ENCODE assay signal across 8 cellular contexts in genomic region chr19:41887711-41888382, GRCh38. TPM values are rescaled to one million over a fixed set of nuclear protein-coding genes. Genes with fewer than 3 reads are reported as not detected.
DNase-seq lines count a peak whose midpoint lies in the region; ATAC-seq and TF ChIP-seq lines count a peak whose summit lies in the region.

No MANE protein-coding gene starts in this region.

- no peak overlapping the region for H2AFZ ChIP-seq in smooth muscle cell (ENCODE audit: low read depth)

- H3K27me3 ChIP-seq in BJ (ENCODE audit: control insufficient read depth, insufficient read depth, low read length) (no peaks in the 10 kb centered on the region), smooth muscle cell (ENCODE audit: low read depth) (no peaks in the 10 kb centered on the region)

- no peak overlapping the region for H3K4me3 ChIP-seq in BJ (ENCODE audit: low read depth, low read length)
- peak overlapping the region; percentile 60 for H3K4me3 ChIP-seq in Jurkat, Clone E6-1 (ENCODE audit: low read length)
- H3K4me3 ChIP-seq in smooth muscle cell = no peak overlapping the region

- WGBS in smooth muscle cell (ENCODE audit: low lambda C conversion rate) = 48% methylated on average over 16 of the region's 17 CpGs

- H3K9ac ChIP-seq in smooth muscle cell (ENCODE audit: low read depth) = peak overlapping the region; percentile 44

- H3K27ac ChIP-seq in epithelial cell of prostate (peak overlapping the region; percentile 96), smooth muscle cell (ENCODE audit: low read depth) (peak overlapping the region; percentile 83)

- H4K20me1 ChIP-seq in smooth muscle cell (ENCODE audit: low read depth) = peaks cover 54% of the 10 kb centered on the region

- peaks cover 23% of the 10 kb centered on the region for H3K79me2 ChIP-seq in smooth muscle cell (ENCODE audit: low read depth)

- peak overlapping the region; percentile 63 for H3K4me2 ChIP-seq in smooth muscle cell

- POLR2A ChIA-PET in BJ (lab: Charles Lee) = no interaction called here

- H3K36me3 ChIP-seq in BJ (ENCODE audit: control insufficient read depth, insufficient read depth, low read length) (peaks cover 24% of the 10 kb centered on the region), smooth muscle cell (ENCODE audit: low read depth) (no peaks in the 10 kb centered on the region)

- H3F3A ChIP-seq in smooth muscle cell (ENCODE audit: low read depth) = peaks cover 10% of the 10 kb centered on the region

- no peaks in the 10 kb centered on the region for H3K4me1 ChIP-seq in smooth muscle cell (ENCODE audit: low read depth)

- no peaks in the 10 kb centered on the region for H3K9me3 ChIP-seq in smooth muscle cell (replicated peaks; ENCODE audit: low read depth)

- CTCF ChIA-PET in BJ (lab: Yijun Ruan, JAX) = interaction anchor here (1.3 to 1.4 kb wide), 2 partner anchors 15 to 63 kb away, joined by 3 to 4 read pairs; no protein-coding TSS in a partner anchor

- peak; percentile 15 for DNase-seq in BJ (ENCODE audit: low read depth)
- peak; percentile 79 for DNase-seq in Jurkat, Clone E6-1 (ENCODE audit: low read depth, low spot score)
- DNase-seq in activated CD8-positive, alpha-beta memory T cell treated with anti-CD3 and anti-CD28 coated beads for 24 hours = peak; percentile 92
- peak; percentile 87 for DNase-seq in epithelial cell of prostate (ENCODE audit: low read depth, low spot score)
- no peak for DNase-seq in smooth muscle cell (lab: John Stamatoyannopoulos, UW; ENCODE audit: unreplicated experiment)
- no peak for DNase-seq in NOMO-1 (lab: John Stamatoyannopoulos, UW; ENCODE audit: unreplicated experiment in 2 of 2)
- DNase-seq in CD1c-positive myeloid dendritic cell (ENCODE audit: extremely low spot score) = no peak

- no peak for ATAC-seq in GM18867 (IDR thresholded peaks at IDR 0.05; ENCODE audit: unreplicated experiment)

- TF ChIP-seq CTCF in BJ (IDR thresholded peaks at IDR 0.05; ENCODE audit: insufficient read depth, low read depth, low read length) = no peak
- peak; percentile 16 for TF ChIP-seq CTCF in smooth muscle cell (IDR thresholded peaks at IDR 0.05; ENCODE audit: borderline replicate concordance, insufficient read depth, poor library complexity, severe bottlenecking)

RNA-seq across cellular contexts. Expression of gene ARHGEF1, which starts 4.9 kb away (rescaled TPM):
- polyA plus RNA-seq in BJ (2011; rRNA removed) = 24.4 and 41.0 TPM in 2 replicates
- polyA minus RNA-seq in BJ (2011; rRNA and poly(A)+ RNA removed) = 19.2 and 22.2 TPM in 2 replicates
- 154 TPM for polyA plus RNA-seq in Jurkat, Clone E6-1 (2012; ENCODE audit: insufficient read depth, insufficient read length)
- 24.2 and 24.3 TPM in 2 replicates for total RNA-seq in smooth muscle cell
- polyA plus RNA-seq in smooth muscle cell = 69.6 and 78.6 TPM in 2 replicates

RNA-seq across cellular contexts. Expression of gene CD79A, which starts 10.8 kb away (rescaled TPM):
- polyA plus RNA-seq in BJ (2011; rRNA removed) = 0.17 and 0.37 TPM in 2 replicates
- polyA minus RNA-seq in BJ (2011; rRNA and poly(A)+ RNA removed) = 0.21 TPM in 1 of 2 replicates, not detected in the other
- 8.5 TPM for polyA plus RNA-seq in Jurkat, Clone E6-1 (2012; ENCODE audit: insufficient read depth, insufficient read length)
- total RNA-seq in smooth muscle cell = not detected in 2 replicates
- 0.28 and 0.41 TPM in 2 replicates for polyA plus RNA-seq in smooth muscle cell

RNA-seq across cellular contexts. Expression of gene RPS19, which starts 27.8 kb away (rescaled TPM):
- 1,209 and 1,864 TPM in 2 replicates for polyA plus RNA-seq in BJ (2011; rRNA removed)
- 1,289 and 2,092 TPM in 2 replicates for polyA minus RNA-seq in BJ (2011; rRNA and poly(A)+ RNA removed)
- 3,313 TPM for polyA plus RNA-seq in Jurkat, Clone E6-1 (2012; ENCODE audit: insufficient read depth, insufficient read length)
- total RNA-seq in smooth muscle cell = 970 and 1,345 TPM in 2 replicates
- polyA plus RNA-seq in smooth muscle cell = 2,105 and 2,361 TPM in 2 replicates

RNA-seq across cellular contexts. Expression of gene ERFL, which starts 40.4 kb away (rescaled TPM):
- 0.04 TPM in 2 replicates for polyA plus RNA-seq in BJ (2011; rRNA removed)
- not detected in 2 replicates for polyA minus RNA-seq in BJ (2011; rRNA and poly(A)+ RNA removed)
- 1.3 TPM for polyA plus RNA-seq in Jurkat, Clone E6-1 (2012; ENCODE audit: insufficient read depth, insufficient read length)
- total RNA-seq in smooth muscle cell = 0.09 TPM in 1 of 2 replicates, not detected in the other
- polyA plus RNA-seq in smooth muscle cell = 0.09 and 0.11 TPM in 2 replicates

RNA-seq across cellular contexts. Expression of gene DMRTC2, which starts 43.0 kb away (rescaled TPM):
- polyA plus RNA-seq in BJ (2011; rRNA removed) (not detected in 2 replicates), smooth muscle cell (not detected in 2 replicates)
- not detected in 2 replicates for polyA minus RNA-seq in BJ (2011; rRNA and poly(A)+ RNA removed)
- polyA plus RNA-seq in Jurkat, Clone E6-1 (2012; ENCODE audit: insufficient read depth, insufficient read length) = not detected
- not detected in 2 replicates for total RNA-seq in smooth muscle cell

Comparison
In these comparisons a context has a peak if more than half of its experiments do, and no peak if none do; other contexts are left out.
1. DNase-seq: peak in BJ (single experiment), Jurkat, Clone E6-1 (single experiment), activated CD8-positive, alpha-beta memory T cell treated with anti-CD3 and anti-CD28 coated beads for 24 hours (single experiment) and epithelial cell of prostate (single experiment); none in smooth muscle cell (single experiment), NOMO-1 (0 of 2) and CD1c-positive myeloid dendritic cell (single experiment).